ENCODE assay signal across 8 cellular contexts in the genomic region with DNA sequence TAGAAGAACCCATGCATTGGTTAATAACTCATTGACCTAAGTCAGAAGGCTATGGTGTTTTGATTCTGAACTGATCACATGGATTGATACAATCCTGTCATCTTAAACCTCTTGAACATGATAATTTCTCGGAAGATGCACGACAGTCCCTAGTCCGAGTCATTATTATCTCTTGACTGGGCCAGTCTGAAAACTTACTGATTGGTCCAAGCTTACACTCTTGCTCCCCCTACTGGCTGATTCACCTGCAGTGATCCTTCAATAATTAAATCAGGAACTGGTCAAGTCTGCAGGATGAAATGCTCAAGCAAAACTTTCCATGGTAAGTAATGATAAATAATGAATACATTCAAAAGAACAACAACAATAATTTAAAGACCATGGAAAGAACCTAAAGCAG.
A peak's percentile ranks its signal among the peaks of the same experiment; 100 is the strongest.
DNase-seq lines count a peak whose midpoint lies in the region; ATAC-seq and TF ChIP-seq lines count a peak whose summit lies in the region.

No MANE protein-coding gene starts in this region.

- no peaks in the 10 kb centered on the region for H3K27me3 ChIP-seq in brain microvascular endothelial cell (replicated peaks)

- DNase-seq in COLO668 (lab: John Stamatoyannopoulos, UW; ENCODE audit: unreplicated experiment), result peak; percentile 50
- peak; percentile 1 for DNase-seq in NCI-H526 treated with DMSO at 0.1 percent for 48 hours (lab: John Stamatoyannopoulos, UW)
- peak; percentile 20 for DNase-seq in brain microvascular endothelial cell
- DNase-seq in left kidney (ENCODE audit: low read depth, low spot score), result peak; percentile 74
- DNase-seq in epidermal melanocyte (ENCODE audit: insufficient read length, low spot score), result no peak
- DNase-seq in dedifferentiated amniotic fluid mesenchymal stem cell (ENCODE audit: extremely low spot score), result no peak

- ATAC-seq in GM18517 (IDR thresholded peaks at IDR 0.05; ENCODE audit: unreplicated experiment) (peak; percentile 83), HG03066 (IDR thresholded peaks at IDR 0.05; ENCODE audit: low read depth, unreplicated experiment) (peak; percentile 86)

- peak; percentile 35 for TF ChIP-seq CTCF in brain microvascular endothelial cell (IDR thresholded peaks at IDR 0.05; ENCODE audit: low read depth, low read length, missing control alignments)

- in situ Hi-C loops in brain microvascular endothelial cell (cut with HindIII; ENCODE audit: low pct_ligation_motif_present, low sequenced_read_pairs), result no loop called here

- H3K4me3 ChIP-seq in brain microvascular endothelial cell (ENCODE audit: low read depth, low read length), result no peak overlapping the region

- no peaks in the 10 kb centered on the region for H3K36me3 ChIP-seq in brain microvascular endothelial cell (replicated peaks)

- no peak overlapping the region for H3K27ac ChIP-seq in brain microvascular endothelial cell

Comparison
In these comparisons a context has a peak if more than half of its experiments do, and no peak if none do; other contexts are left out.
1. DNase-seq: peak in COLO668 (single experiment), NCI-H526 treated with DMSO at 0.1 percent for 48 hours (single experiment), brain microvascular endothelial cell (single experiment) and left kidney (single experiment); none in epidermal melanocyte (single experiment) and dedifferentiated amniotic fluid mesenchymal stem cell (single experiment).